Comparison of ENCODE assay signal across 8 cellular contexts in the genomic region with DNA sequence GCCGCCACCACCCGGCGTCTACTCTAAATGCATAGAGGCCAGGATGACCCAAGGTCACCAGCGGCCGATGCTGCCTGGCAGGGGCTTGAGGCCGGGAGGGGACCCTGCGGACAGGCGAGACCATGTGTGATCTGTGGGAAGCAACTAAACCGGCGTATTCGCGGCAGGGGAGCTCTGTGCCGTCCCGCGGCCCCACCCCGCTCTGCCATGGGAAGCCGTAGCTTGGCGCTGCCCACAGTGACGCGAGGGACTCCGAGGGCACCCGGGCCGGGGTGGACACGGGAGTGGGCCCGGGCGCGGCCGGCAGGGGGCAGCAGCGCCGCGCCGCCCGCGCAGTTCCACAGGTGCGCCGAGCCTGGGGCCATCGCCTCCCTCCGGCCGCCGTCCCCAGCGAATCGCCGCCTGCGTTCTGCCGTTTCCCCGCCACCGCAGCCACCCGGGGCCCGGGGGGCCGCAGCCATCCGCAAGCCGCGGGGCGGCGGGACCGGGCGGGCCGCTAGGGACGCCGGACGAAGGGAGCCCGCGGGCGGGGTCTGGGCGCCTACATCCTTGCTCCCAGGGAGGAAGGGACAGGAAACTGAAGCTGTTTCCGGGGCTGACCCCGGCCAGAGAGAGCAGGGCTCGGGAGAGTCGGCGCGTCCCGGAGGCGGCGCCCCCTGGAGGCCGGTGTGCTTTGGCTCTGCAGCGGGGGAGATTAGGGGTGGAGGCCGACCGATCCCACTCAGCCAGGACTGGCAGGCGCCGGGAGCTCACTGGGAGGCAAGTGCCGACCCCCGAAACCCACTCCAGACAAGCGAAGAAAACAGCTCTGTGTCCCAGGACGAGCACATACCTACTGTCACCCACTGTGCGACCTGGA. TPM values are rescaled to one million over a fixed set of nuclear protein-coding genes. Genes with fewer than 3 reads are reported as not detected.
DNase-seq lines count a peak whose midpoint lies in the region; ATAC-seq and TF ChIP-seq lines count a peak whose summit lies in the region.

No MANE protein-coding gene starts in this region.

- H3K9me3 ChIP-seq in aorta (ENCODE audit: control insufficient read depth, low read length), result no peaks in the 10 kb centered on the region

- intact Hi-C loops in aorta (cut with DNase I), result loop anchor here (5.0 kb wide), 5 partner anchors 84 to 466 kb away; a partner anchor contains a TSS

- peak overlapping the region; percentile 38 to 88 for H3K27ac ChIP-seq in aorta (ENCODE audit: low read depth in 1 of 2, low read length in 2 of 2)

- peak; percentile 91 for TF ChIP-seq CTCF in GM13976 (IDR thresholded peaks at IDR 0.05; ENCODE audit: borderline replicate concordance, control extremely low read depth, extremely low read depth, insufficient read depth, missing control alignments)

- H3K4me3 ChIP-seq in aorta (ENCODE audit: low read length in 2 of 2), result peak overlapping the region; percentile 33 to 88

- DNase-seq in GM13976 (ENCODE audit: low spot score) (peak; percentile 95), NCI-H1105 (lab: John Stamatoyannopoulos, UW) (peak; percentile 83), SW480 (ENCODE audit: low spot score) (peak; percentile 88), anterior cingulate cortex (lab: John Stamatoyannopoulos, UW) (peak; percentile 41 to 98 (median 86)), hepatic stellate cell (ENCODE audit: low spot score) (peak; percentile 95), renal cortical epithelial cell (ENCODE audit: low read depth) (peak; percentile 69), aorta (peak; percentile 94 to 98)

- in situ Hi-C loops in GM13976 (cut with MboI; ENCODE audit: low sequenced_read_pairs, unreplicated experiment), result no loop called here

- no peaks in the 10 kb centered on the region for H3K27me3 ChIP-seq in aorta (ENCODE audit: control insufficient read depth in 1 of 2, insufficient read depth in 2 of 2, low read length in 1 of 2)

- ATAC-seq in HG02759 (IDR thresholded peaks at IDR 0.05; ENCODE audit: unreplicated experiment) (peak; percentile 93), aorta (ENCODE audit: low FRiP score) (peak; percentile 96)

- no peaks in the 10 kb centered on the region for H3K4me1 ChIP-seq in aorta (ENCODE audit: control insufficient read depth in 1 of 2, insufficient read depth in 2 of 2, low read length in 2 of 2)

- no peaks in the 10 kb centered on the region for H3K36me3 ChIP-seq in aorta (ENCODE audit: control insufficient read depth in 1 of 2, insufficient read depth in 2 of 2, low read length in 1 of 2)

- 1% methylated on average over 78 to 85 of the region's 85 CpGs for WGBS in aorta, 2 donors

RNA-seq across cellular contexts. Expression of a gene that starts 12.5 kb away (rescaled TPM):
- total RNA-seq in renal cortical epithelial cell, result 25.1 and 38.6 TPM in 2 replicates
- 10 to 100 TPM; 15.1 to 19.2 TPM for total RNA-seq in aorta
- 10 to 100 TPM; 19.5 to 30.6 TPM for polyA plus RNA-seq in aorta

RNA-seq across cellular contexts. Expression of a gene that starts 47.7 kb away (rescaled TPM):
- total RNA-seq in renal cortical epithelial cell (1.2 and 53.3 TPM in 2 replicates), aorta (10 to 100 TPM; 15.7 to 48.7 TPM)
- polyA plus RNA-seq in aorta, result 10 to 100 TPM; 12.4 to 18.9 TPM

RNA-seq across cellular contexts. Expression of a gene that starts 50.4 kb away (rescaled TPM):
- total RNA-seq in renal cortical epithelial cell, result 0.10 TPM in 1 of 2 replicates, not detected in the other
- under 1 TPM; 0.68 to 0.87 TPM for total RNA-seq in aorta
- under 1 TPM; 0.15 to 0.50 TPM for polyA plus RNA-seq in aorta

Comparison
In these comparisons a context has a peak if more than half of its experiments do, and no peak if none do; other contexts are left out.
1. Peak in every context shown above with its lines: DNase-seq, ATAC-seq, H3K4me3 ChIP-seq and H3K27ac ChIP-seq.